ENCODE assay signal across 2 cellular contexts in genomic region chr4:40595981-40596380, GRCh38.
TF ChIP-seq lines count a peak whose summit lies in the region.

No MANE protein-coding gene starts in this region.

TF ChIP-seq in IMR-90, 13 proteins besides CTCF, POLR2A, EP300 and RAD21:
- no peak for TF ChIP-seq CEBPB (IDR thresholded peaks at IDR 0.05; ENCODE audit: low read depth, low read length)
- no peak for TF ChIP-seq ELK1 (IDR thresholded peaks at IDR 0.05; ENCODE audit: borderline replicate concordance, low read depth, low read length)
- TF ChIP-seq USF2 (IDR thresholded peaks at IDR 0.05; ENCODE audit: low read depth, low read length) = no peak
- TF ChIP-seq MXI1 (IDR thresholded peaks at IDR 0.05; ENCODE audit: borderline replicate concordance, low read depth, low read length) = no peak
- TF ChIP-seq BHLHE40 (IDR thresholded peaks at IDR 0.05; ENCODE audit: low read depth, low read length) = no peak
- no peak for TF ChIP-seq MAFK (IDR thresholded peaks at IDR 0.05; ENCODE audit: low read depth, low read length)
- TF ChIP-seq RFX5 (IDR thresholded peaks at IDR 0.05; ENCODE audit: low read depth, low read length) = no peak
- no peak for TF ChIP-seq SMC3 (IDR thresholded peaks at IDR 0.05; ENCODE audit: low read depth, low read length)
- no peak for TF ChIP-seq NFE2L2 (IDR thresholded peaks at IDR 0.05; ENCODE audit: low read depth, low read length)
- no peak for TF ChIP-seq CHD1 (IDR thresholded peaks at IDR 0.05; ENCODE audit: low read depth, low read length)
- no peak for TF ChIP-seq MAZ (IDR thresholded peaks at IDR 0.05; ENCODE audit: borderline replicate concordance, low read depth, low read length)
- TF ChIP-seq RCOR1 (IDR thresholded peaks at IDR 0.05; ENCODE audit: insufficient replicate concordance, low read length) = no peak
- no peak for TF ChIP-seq FOS (IDR thresholded peaks at IDR 0.05; ENCODE audit: low read depth, low read length)
TF ChIP-seq in IMR-90: peak in this region for 0.

TF ChIP-seq in K562, 482 proteins besides CTCF, POLR2A, EP300 and RAD21:
- TF ChIP-seq MTF1 (CRISPR knock-in tag; IDR thresholded peaks at IDR 0.05; ENCODE audit: borderline replicate concordance) (no peak), ZNF174 (CRISPR knock-in tag; IDR thresholded peaks at IDR 0.05) (no peak), ZKSCAN1 (IDR thresholded peaks at IDR 0.05; ENCODE audit: low read depth, low read length) (0 out of 2 replicates have a peak, but pooled peaks have one; percentile 37), ZSCAN29 (IDR thresholded peaks at IDR 0.05) (no peak), TRIM24 (IDR thresholded peaks at IDR 0.05) (no peak), ZBTB43 (CRISPR knock-in tag; IDR thresholded peaks at IDR 0.05) (no peak), CC2D1A (IDR thresholded peaks at IDR 0.05) (no peak)
